26 cellular contexts compared by ENCODE assay signal in genomic region chr12:49416892-49417291, GRCh38.
"Had no signal": no experiment of that assay in that cellular context is flagged by ENCODE, and none has a peak within 500 bp of the region (broad histone marks: within the 10 kb centered on the region; RNA-seq: fewer than 3 reads in every experiment).

No MANE protein-coding gene starts in this region.

- H3K36me3 Mint-ChIP-seq: naive B cell; natural killer cell treated with Interleukin-12 subunit alpha and Interleukin-12 subunit beta and Interleukin-15 and Interleukin-18, amount 100 ng/mL, for 72 hours; stimulated activated naive B cell treated with anti-CD40 and anti-IgM and Interleukin-4, amounts not matched to agents 10 μg/mL and 1 μg/mL and 100 μg/mL, for 72 hours had no signal

- H3K4me1 Mint-ChIP-seq: central memory CD8-positive, alpha-beta T cell; naive B cell; stimulated activated naive B cell treated with anti-CD40 and anti-IgM and Interleukin-4, amounts not matched to agents 10 μg/mL and 1 μg/mL and 100 μg/mL, for 72 hours had no signal

- FAIRE-seq: endothelial cell of umbilical vein had no signal

- ATAC-seq: foreskin keratinocyte; gastroesophageal sphincter; heart left ventricle; left lung; natural killer cell treated with Interleukin-12 subunit alpha and Interleukin-12 subunit beta and Interleukin-15 and Interleukin-18, amount 100 ng/mL, for 72 hours; stimulated activated naive B cell treated with anti-CD40 and anti-IgM and Interleukin-4, amounts not matched to agents 10 μg/mL and 1 μg/mL and 100 μg/mL, for 72 hours had no signal

- H3K27me3 ChIP-seq: esophagus muscularis mucosa, foreskin keratinocyte, gastroesophageal sphincter, heart left ventricle, left lung, neural progenitor cell, right atrium auricular region, sigmoid colon, spleen, suprapubic skin, transverse colon, vagina had no signal

- H3K4me2 ChIP-seq: neural progenitor cell had no signal

- DNase-seq: dermis blood vessel endothelial cell; effector memory CD4-positive, alpha-beta T cell; foreskin keratinocyte; heart left ventricle; hippocampal formation; immature natural killer cell; islet precursor cell; left lung; mesendoderm; naive B cell; sigmoid colon; spleen; stimulated activated naive B cell treated with anti-CD40 and anti-IgM and Interleukin-4, amounts not matched to agents 10 μg/mL and 1 μg/mL and 100 μg/mL, for 72 hours; transverse colon had no signal

- H3K4me1 ChIP-seq: left lung, prostate gland, right atrium auricular region, sigmoid colon, spleen had no signal

- H3K27me3 Mint-ChIP-seq: central memory CD8-positive, alpha-beta T cell; naive B cell; natural killer cell treated with Interleukin-12 subunit alpha and Interleukin-12 subunit beta and Interleukin-15 and Interleukin-18, amount 100 ng/mL, for 72 hours; stimulated activated naive B cell treated with anti-CD40 and anti-IgM and Interleukin-4, amounts not matched to agents 10 μg/mL and 1 μg/mL and 100 μg/mL, for 72 hours; stimulated activated naive CD8-positive, alpha-beta T cell treated with anti-CD3 and anti-CD28 coated beads, Interleukin-15, Interleukin-2, amounts not matched to agents 100 ng/mL and 50 ng/mL, for 24 hours had no signal

- H3K9ac ChIP-seq: neural progenitor cell had no signal

- H3K27ac Mint-ChIP-seq: natural killer cell treated with Interleukin-12 subunit alpha and Interleukin-12 subunit beta and Interleukin-15 and Interleukin-18, amount 100 ng/mL, for 72 hours; neural progenitor cell; stimulated activated naive B cell treated with anti-CD40 and anti-IgM and Interleukin-4, amounts not matched to agents 10 μg/mL and 1 μg/mL and 100 μg/mL, for 72 hours; stimulated activated naive CD8-positive, alpha-beta T cell treated with anti-CD3 and anti-CD28 coated beads, Interleukin-15, Interleukin-2, amounts not matched to agents 100 ng/mL and 50 ng/mL, for 24 hours had no signal

- H3K36me3 ChIP-seq: esophagus muscularis mucosa, gastroesophageal sphincter, heart left ventricle, left lung, neural progenitor cell, prostate gland, right atrium auricular region, sigmoid colon, spleen, suprapubic skin, transverse colon, vagina had no signal

- H3K9me3 ChIP-seq: esophagus muscularis mucosa, gastroesophageal sphincter, heart left ventricle, left lung, prostate gland, right atrium auricular region, sigmoid colon, spleen, suprapubic skin, transverse colon, vagina had no signal

- H3K4me3 Mint-ChIP-seq: central memory CD8-positive, alpha-beta T cell; immature natural killer cell; naive B cell; natural killer cell treated with Interleukin-12 subunit alpha and Interleukin-12 subunit beta and Interleukin-15 and Interleukin-18, amount 100 ng/mL, for 72 hours; neural progenitor cell; stimulated activated naive B cell treated with anti-CD40 and anti-IgM and Interleukin-4, amounts not matched to agents 10 μg/mL and 1 μg/mL and 100 μg/mL, for 72 hours; stimulated activated naive CD8-positive, alpha-beta T cell treated with anti-CD3 and anti-CD28 coated beads, Interleukin-15, Interleukin-2, amounts not matched to agents 100 ng/mL and 50 ng/mL, for 24 hours had no signal

- H2AFZ ChIP-seq: neural progenitor cell had no signal

- H3K4me3 ChIP-seq: coronary artery, esophagus muscularis mucosa, gastroesophageal sphincter, heart left ventricle, left lung, neural progenitor cell, prostate gland, right atrium auricular region, sigmoid colon, spleen, suprapubic skin, transverse colon, vagina had no signal

- H3K9me3 Mint-ChIP-seq: central memory CD8-positive, alpha-beta T cell; immature natural killer cell; naive B cell; natural killer cell treated with Interleukin-12 subunit alpha and Interleukin-12 subunit beta and Interleukin-15 and Interleukin-18, amount 100 ng/mL, for 72 hours; neural progenitor cell; stimulated activated naive B cell treated with anti-CD40 and anti-IgM and Interleukin-4, amounts not matched to agents 10 μg/mL and 1 μg/mL and 100 μg/mL, for 72 hours; stimulated activated naive CD8-positive, alpha-beta T cell treated with anti-CD3 and anti-CD28 coated beads, Interleukin-15, Interleukin-2, amounts not matched to agents 100 ng/mL and 50 ng/mL, for 24 hours had no signal
